Comparison of ENCODE assay signal across 18 cellular contexts in the genomic region with DNA sequence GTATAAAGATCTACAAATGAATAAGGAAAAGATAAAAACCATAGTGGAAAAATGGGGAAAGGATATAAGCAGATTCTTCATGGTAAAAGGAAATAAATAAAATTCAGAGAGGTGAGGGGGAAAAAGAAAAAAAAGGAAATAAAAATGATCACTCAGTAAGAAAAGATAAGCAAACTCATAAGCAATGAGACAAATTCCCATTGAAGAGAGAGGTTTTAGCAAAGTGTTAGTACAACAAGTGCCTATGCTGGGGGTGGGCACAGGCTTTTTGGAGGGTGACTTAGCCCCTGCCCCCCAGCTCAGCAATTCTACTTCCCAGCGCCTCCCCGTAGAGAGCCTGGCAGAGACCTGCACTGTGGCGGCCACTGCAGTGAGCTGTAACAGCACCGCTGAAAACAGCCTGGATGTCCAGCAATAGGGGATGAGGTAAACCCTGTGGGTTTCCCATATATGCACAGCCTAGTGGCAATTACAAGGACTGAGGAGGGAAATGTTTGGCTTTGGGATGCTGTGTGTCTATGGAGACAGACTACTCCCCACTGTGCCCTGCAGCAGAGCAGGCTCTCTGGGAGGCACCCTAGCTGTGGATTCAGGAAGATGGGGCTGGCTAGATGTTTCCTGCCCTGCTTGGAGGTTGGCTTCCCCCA. TPM values are rescaled to one million over a fixed set of nuclear protein-coding genes. Genes with fewer than 3 reads are reported as not detected.
A peak's percentile ranks its signal among the peaks of the same experiment; 100 is the strongest.
DNase-seq lines count a peak whose midpoint lies in the region; ATAC-seq and TF ChIP-seq lines count a peak whose summit lies in the region.
"Had no signal": no experiment of that assay in that cellular context is flagged by ENCODE, and none has a peak within 500 bp of the region (broad histone marks: within the 10 kb centered on the region; RNA-seq: fewer than 3 reads in every experiment).

No MANE protein-coding gene starts in this region.

- CTCF ChIA-PET in AG04450 (lab: Charles Lee), result interaction anchor here (0.6 to 1.1 kb wide), 2 partner anchors 150 to 372 kb away, joined by 3 to 4 read pairs; no protein-coding TSS in a partner anchor

- peak; percentile 15; the same call in 1 of the 2 replicates for TF ChIP-seq CTCF in AG04450 (IDR thresholded peaks at IDR 0.05; ENCODE audit: low read depth, low read length)
- TF ChIP-seq CTCF in GM20000 (IDR thresholded peaks at IDR 0.05; ENCODE audit: extremely low read depth, missing control alignments), result no peak

- POLR2A ChIA-PET in AG04450 (lab: Yijun Ruan, JAX), result no interaction called here

- H3K27ac ChIP-seq in AG04450 (ENCODE audit: low read depth, low read length), result no peak overlapping the region
- no peak overlapping the region for H3K27ac ChIP-seq in substantia nigra (ENCODE audit: low read depth, low read length, poor library complexity, severe bottlenecking)
- H3K27ac ChIP-seq: left lung, RWPE1 had no signal

- H3K27me3 ChIP-seq in AG04450 (ENCODE audit: control insufficient read depth, insufficient read depth, low read length), result no peaks in the 10 kb centered on the region

- H3K4me3 ChIP-seq in AG04450 (ENCODE audit: low read depth, low read length), result no peak overlapping the region
- H3K4me3 ChIP-seq: left lung had no signal

- no peaks in the 10 kb centered on the region for H3K9me3 ChIP-seq in AG04450 (ENCODE audit: control insufficient read depth, insufficient read depth, low read length)
- H3K9me3 ChIP-seq: left lung had no signal

- DNase-seq in AG04450 (ENCODE audit: low read depth, low spot score) (no peak), EL (peak; percentile 14), SK-MEL-5 (ENCODE audit: low read depth, low spot score) (peak; percentile 34), left lobe of liver (ENCODE audit: low spot score) (peak; percentile 18), GM20000 (ENCODE audit: low spot score) (no peak), substantia nigra (lab: John Stamatoyannopoulos, UW) (no peak)
- DNase-seq: activated CD8-positive, alpha-beta memory T cell treated with anti-CD3 and anti-CD28 coated beads, Interleukin-2, amount 10 ng/mL, durations not matched to agents 7 days and 5 days; DMS79; foreskin fibroblast; left lung; NCI-H2081 treated with DMSO at 0.1 percent for 48 hours; NCI-H774; stimulated activated CD4-positive, alpha-beta T cell treated with anti-CD3 and anti-CD28 coated beads, Interleukin-15, amount 100 ng/mL, for 24 hours; T-cell had no signal

- in situ Hi-C loops in SK-MEL-5 (cut with HindIII; ENCODE audit: low pct_unique_long_range_greater_than_20kb, low sequenced_read_pairs), result no loop called here

- no peak for ATAC-seq in left lobe of liver
- no peak for ATAC-seq in GM18868 (IDR thresholded peaks at IDR 0.05; ENCODE audit: unreplicated experiment)
- ATAC-seq in HG03457 (IDR thresholded peaks at IDR 0.05; ENCODE audit: unreplicated experiment), result no peak
- ATAC-seq: activated CD8-positive, alpha-beta memory T cell treated with anti-CD3 and anti-CD28 coated beads, Interleukin-2, amount 10 ng/mL, durations not matched to agents 7 days and 5 days; activated naive CD4-positive, alpha-beta T cell treated with anti-CD3 and anti-CD28 coated beads, Interleukin-2, amount 50 U/mL, for 72 hours; left lung; T-cell had no signal

RNA-seq across cellular contexts. Expression of a gene that starts 23.7 kb away (rescaled TPM):
- polyA plus RNA-seq in AG04450 (2011; rRNA removed), result 1.6 and 2.0 TPM in 2 replicates
- 3.8 and 4.0 TPM in 2 replicates for polyA minus RNA-seq in AG04450 (2011; rRNA and poly(A)+ RNA removed)
- total RNA-seq in SK-MEL-5 (2014; rRNA removed; shearing (Covaris generic)), result 16.4 and 19.4 TPM in 2 replicates
- 9.8 and 13.7 TPM in 2 replicates for polyA plus RNA-seq in SK-MEL-5 (2015; cell fraction: cytosol; rRNA removed)
- 15.7 and 26.1 TPM in 2 replicates for polyA plus RNA-seq in SK-MEL-5 (2015; cell fraction: nucleus; rRNA removed)
- total RNA-seq in left lobe of liver, result 14.0 TPM

Comparison
In these comparisons a context has a peak if more than half of its experiments do, and no peak if none do; other contexts are left out.
1. DNase-seq: peak in EL (single experiment), SK-MEL-5 (single experiment) and left lobe of liver (single experiment); none in AG04450 (single experiment), GM20000 (single experiment) and substantia nigra (0 of 49).